Comparison of ENCODE assay signal across 24 cellular contexts in the genomic region with DNA sequence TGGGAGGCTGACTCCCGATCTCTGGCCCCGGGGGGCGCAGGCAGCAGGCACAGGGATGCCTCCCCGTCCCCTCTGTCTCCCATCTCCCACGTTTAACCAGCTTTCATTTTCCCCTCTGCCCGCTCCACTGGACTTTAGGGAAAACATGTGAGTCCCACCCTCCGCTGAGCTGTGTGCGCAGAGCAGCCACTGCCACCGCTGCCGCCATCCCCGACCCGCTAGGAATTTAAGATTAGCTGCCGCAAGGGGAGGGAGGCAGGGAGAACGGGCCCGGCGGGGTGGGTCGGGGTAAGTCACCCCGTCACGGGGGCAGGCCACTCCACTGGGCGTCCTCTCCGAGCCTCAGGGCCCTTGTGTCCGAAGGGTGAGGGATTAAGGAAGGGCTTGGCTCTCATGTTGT. TPM values are rescaled to one million over a fixed set of nuclear protein-coding genes. Genes with fewer than 3 reads are reported as not detected.
DNase-seq lines count a peak whose midpoint lies in the region; ATAC-seq, FAIRE-seq and TF ChIP-seq lines count a peak whose summit lies in the region.
"Had no signal": no experiment of that assay in that cellular context is flagged by ENCODE, and none has a peak within 500 bp of the region (broad histone marks: within the 10 kb centered on the region; RNA-seq: fewer than 3 reads in every experiment).

No MANE protein-coding gene starts in this region.

- peaks cover 0 to 5% (median 1%) of the 10 kb centered on the region in 4 experiments; a peak in 1 of 8 replicates for H3K36me3 ChIP-seq in H1 (ENCODE audit: control insufficient read depth in 2 of 4, insufficient read depth in 4 of 4, low read length in 3 of 4)
- H3K36me3 ChIP-seq in neuronal stem cell (replicated peaks in 1 of 2; ENCODE audit: control insufficient read depth in 2 of 2, insufficient read depth in 2 of 2, low read length in 2 of 2) = no peaks in the 10 kb centered on the region
- no peaks in the 10 kb centered on the region for H3K36me3 ChIP-seq in tibial nerve
- H3K36me3 ChIP-seq: BE2C, HAP-1 had no signal

- no peaks in the 10 kb centered on the region for H3K79me1 ChIP-seq in H9 (ENCODE audit: insufficient read depth, low read depth, low read length, poor library complexity, severe bottlenecking)
- no peaks in the 10 kb centered on the region; the same call in none of the 2 replicates for H3K79me1 ChIP-seq in H1 (ENCODE audit: low read depth, low read length)
- no peaks in the 10 kb centered on the region for H3K79me1 ChIP-seq in neuronal stem cell (ENCODE audit: low read depth, low read length)

- H3K27me3 ChIP-seq in H9 (ENCODE audit: insufficient read depth, low read length) (no peaks in the 10 kb centered on the region), H1 (replicated peaks in 1 of 4; ENCODE audit: control insufficient read depth in 3 of 4, extremely low read depth in 1 of 4, insufficient read depth in 3 of 4, low read length in 3 of 4) (no peaks in the 10 kb centered on the region; a peak in 1 of 7 replicates), neuronal stem cell (ENCODE audit: control insufficient read depth in 3 of 3, insufficient read depth in 3 of 3, low read depth in 1 of 3, low read length in 3 of 3) (no peaks in the 10 kb centered on the region), tibial nerve (peaks cover 0 to 7% of the 10 kb centered on the region in 2 donors)
- H3K27me3 ChIP-seq: BE2C had no signal

- H3K27ac Mint-ChIP-seq in H9 = peak overlapping the region in 2 of 3 experiments; percentile 51 to 92; a peak in 1 of 7 replicates
- peak overlapping the region; percentile 33 for H3K27ac Mint-ChIP-seq in stimulated activated memory B cell treated with anti-CD40 and anti-IgM and Interleukin-4, amounts not matched to agents 10 μg/mL and 1 μg/mL and 100 μg/mL, for 72 hours
- H3K27ac Mint-ChIP-seq: CD4-positive, CD25-positive, alpha-beta regulatory T cell; CD8-positive, alpha-beta T cell; HFFc6 had no signal

- no peak for TF ChIP-seq RAD21 in H1 (IDR thresholded peaks at IDR 0.05 in 1 of 2, conservative IDR thresholded peaks at IDR 0.05 in 1 of 2; ENCODE audit: low read depth in 2 of 2, low read length in 2 of 2)

- H2BK20ac ChIP-seq in H9 (ENCODE audit: low read depth, low read length, poor library complexity, severe bottlenecking) = no peak overlapping the region
- H2BK20ac ChIP-seq in H1 (ENCODE audit: low read length) = no peak overlapping the region

- no peaks in the 10 kb centered on the region; the same call in 1 of the 2 replicates for H3K27me3 Mint-ChIP-seq in H9 (ENCODE audit: low read depth)
- H3K27me3 Mint-ChIP-seq in stimulated activated memory B cell treated with anti-CD40 and anti-IgM and Interleukin-4, amounts not matched to agents 10 μg/mL and 1 μg/mL and 100 μg/mL, for 72 hours = peaks cover 25% of the 10 kb centered on the region

- H3K4me3 Mint-ChIP-seq in H9 = no peak overlapping the region
- no peak overlapping the region for H3K4me3 Mint-ChIP-seq in stimulated activated memory B cell treated with anti-CD40 and anti-IgM and Interleukin-4, amounts not matched to agents 10 μg/mL and 1 μg/mL and 100 μg/mL, for 72 hours
- H3K4me3 Mint-ChIP-seq: CD4-positive, CD25-positive, alpha-beta regulatory T cell; CD8-positive, alpha-beta T cell; HFFc6 had no signal

- no peak overlapping the region for H2AFZ ChIP-seq in H9 (ENCODE audit: low read length)
- no peak overlapping the region for H2AFZ ChIP-seq in H1 (ENCODE audit: low read length)
- no peak overlapping the region for H2AFZ ChIP-seq in neuronal stem cell (ENCODE audit: low read length)
- H2AFZ ChIP-seq: GM23248 had no signal

- H3K4me1 ChIP-seq in H9 (ENCODE audit: insufficient read depth, low read length) (no peaks in the 10 kb centered on the region), H1 (replicated peaks in 1 of 4; ENCODE audit: control insufficient read depth in 3 of 4, insufficient read depth in 4 of 4, low read length in 3 of 4) (no peaks in the 10 kb centered on the region), neuronal stem cell (ENCODE audit: control insufficient read depth in 2 of 2, insufficient read depth in 1 of 2, low read depth in 1 of 2, low read length in 2 of 2) (no peaks in the 10 kb centered on the region), tibial nerve (no peaks in the 10 kb centered on the region)
- H3K4me1 ChIP-seq: BE2C had no signal

- no peaks in the 10 kb centered on the region for H3K9me3 Mint-ChIP-seq in H9
- H3K9me3 Mint-ChIP-seq in stimulated activated memory B cell treated with anti-CD40 and anti-IgM and Interleukin-4, amounts not matched to agents 10 μg/mL and 1 μg/mL and 100 μg/mL, for 72 hours = no peaks in the 10 kb centered on the region
- H3K9me3 Mint-ChIP-seq: CD8-positive, alpha-beta T cell; HFFc6 had no signal

- H3K56ac ChIP-seq in H9 (ENCODE audit: insufficient read length, low read depth, low read length) (no peak overlapping the region), H1 (replicated peaks; ENCODE audit: insufficient read length, low read depth, low read length) (no peak overlapping the region)

- no peak for ATAC-seq in stimulated activated memory B cell treated with anti-CD40 and anti-IgM and Interleukin-4, amounts not matched to agents 10 μg/mL and 1 μg/mL and 100 μg/mL, for 72 hours
- ATAC-seq: CD8-positive, alpha-beta T cell; GM12878 had no signal

- no peak for DNase-seq in H9
- DNase-seq in H1 (ENCODE audit: low read depth in 1 of 2, low spot score in 2 of 2) = no peak
- no peak for DNase-seq in neuronal stem cell (ENCODE audit: low spot score)
- DNase-seq in AG20443 (ENCODE audit: low spot score) = no peak
- no peak for DNase-seq in tibial nerve (ENCODE audit: low spot score in 2 of 2)
- DNase-seq in NCI-H1694 (lab: John Stamatoyannopoulos, UW) = no peak
- no peak for DNase-seq in nucleus accumbens (lab: John Stamatoyannopoulos, UW)
- DNase-seq: AML-193; BE2C; CD4-positive, CD25-positive, alpha-beta regulatory T cell; CD8-positive, alpha-beta T cell; DMS 273 treated with DMSO at 0.1 percent for 48 hours; DMS79; EL; GDM1; GM23248; HFFc6 had no signal

- TF ChIP-seq EP300 in H1 (IDR thresholded peaks at IDR 0.05; ENCODE audit: borderline replicate concordance in 1 of 2, low read depth in 2 of 2, low read length in 2 of 2) = no peak
- TF ChIP-seq EP300 in tibial nerve (IDR thresholded peaks at IDR 0.05) = no peak

- H2BK12ac ChIP-seq in H9 (ENCODE audit: insufficient read length, low read depth, low read length) (no peak overlapping the region), H1 (ENCODE audit: low read depth, low read length) (no peak overlapping the region), neuronal stem cell (ENCODE audit: low read length) (no peak overlapping the region)

- TF ChIP-seq CTCF in H9 (conservative IDR thresholded peaks at IDR 0.05) (no peak), H1 (IDR thresholded peaks at IDR 0.05; ENCODE audit: control extremely low read depth in 1 of 3, insufficient read depth in 1 of 3, low read depth in 1 of 3, low read length in 3 of 3) (no peak), tibial nerve (IDR thresholded peaks at IDR 0.05) (no peak)

- H4K20me1 ChIP-seq in H9 (ENCODE audit: control insufficient read depth, insufficient read depth, insufficient read length) = no peaks in the 10 kb centered on the region
- no peaks in the 10 kb centered on the region for H4K20me1 ChIP-seq in H1 (replicated peaks in 1 of 2; ENCODE audit: control insufficient read depth in 1 of 2, insufficient read depth in 2 of 2, low read length in 2 of 2)

- no peaks in the 10 kb centered on the region for H3K79me2 ChIP-seq in H9 (ENCODE audit: insufficient read depth, low read length)
- no peaks in the 10 kb centered on the region for H3K79me2 ChIP-seq in H1 (ENCODE audit: control insufficient read depth in 1 of 2, insufficient read depth in 2 of 2, low read length in 2 of 2)

- POLR2A ChIA-PET in H1 (lab: Charles Lee; ENCODE audit: partially characterized antibody) = interaction anchor here (1.0 to 1.9 kb wide), 4 partner anchors 16 to 123 kb away, joined by 3 to 4 read pairs (median 3); partner anchors contain the start of gene RPL18A

- H4K8ac ChIP-seq in H9 (replicated peaks; ENCODE audit: insufficient read length, low read depth, low read length) = no peak overlapping the region
- 0 out of 2 replicates have a peak overlapping the region, but pooled peaks have one; percentile 59 for H4K8ac ChIP-seq in H1 (ENCODE audit: extremely low read depth, insufficient read depth, low read length)
- H4K8ac ChIP-seq in neuronal stem cell (ENCODE audit: low read depth, low read length) = no peak overlapping the region

- H3T11ph ChIP-seq in H9 (ENCODE audit: low read length) = no peak overlapping the region

- H3K9me3 ChIP-seq in H9 (ENCODE audit: control insufficient read depth, low read depth, low read length) = no peaks in the 10 kb centered on the region
- H3K9me3 ChIP-seq in H1 (ENCODE audit: insufficient read depth in 2 of 2, low read depth in 1 of 2, low read length in 1 of 2) = no peaks in the 10 kb centered on the region
- H3K9me3 ChIP-seq in neuronal stem cell (replicated peaks in 1 of 2; ENCODE audit: control insufficient read depth in 2 of 2, insufficient read depth in 1 of 2, low read depth in 1 of 2, low read length in 2 of 2) = no peaks in the 10 kb centered on the region
- H3K9me3 ChIP-seq in tibial nerve = no peaks in the 10 kb centered on the region
- H3K9me3 ChIP-seq: BE2C, HAP-1 had no signal

- no peak overlapping the region; the same call in 1 of the 2 replicates for H3K14ac ChIP-seq in H9 (ENCODE audit: insufficient read depth, low read length)
- no peak overlapping the region for H3K14ac ChIP-seq in H1 (ENCODE audit: insufficient read length)
- H3K14ac ChIP-seq in neuronal stem cell (ENCODE audit: low read length) = peak overlapping the region; percentile 82

- no peak overlapping the region for H2BK15ac ChIP-seq in H9 (ENCODE audit: low read depth, low read length)
- H2BK15ac ChIP-seq in H1 (ENCODE audit: low read length) = no peak overlapping the region
- H2BK15ac ChIP-seq in neuronal stem cell (ENCODE audit: low read length) = no peak overlapping the region

- CTCF ChIA-PET in H1 (lab: Charles Lee; ENCODE audit: partially characterized antibody) = interaction anchor here (0.7 to 2.2 kb wide), 5 partner anchors 14 to 44 kb away, joined by 3 to 9 read pairs (median 3); no protein-coding TSS in a partner anchor

- no peak overlapping the region for H4K5ac ChIP-seq in H9 (ENCODE audit: insufficient read length, low read depth, low read length)
- no peak overlapping the region for H4K5ac ChIP-seq in H1 (ENCODE audit: insufficient read length, low read depth, low read length)

- no peak overlapping the region for H3K4me3 ChIP-seq in H1 (ENCODE audit: extremely low read depth in 1 of 4, insufficient read depth in 2 of 4, low read depth in 3 of 4, low read length in 4 of 4)
- no peak overlapping the region for H3K4me3 ChIP-seq in neuronal stem cell (ENCODE audit: low read length in 2 of 2)
- no peak overlapping the region for H3K4me3 ChIP-seq in tibial nerve
- H3K4me3 ChIP-seq: GM12878, GM23248, HAP-1 had no signal

- H3K4me1 Mint-ChIP-seq in H9 = peaks cover 3 to 13% of the 10 kb centered on the region in 2 experiments
- H3K4me1 Mint-ChIP-seq in stimulated activated memory B cell treated with anti-CD40 and anti-IgM and Interleukin-4, amounts not matched to agents 10 μg/mL and 1 μg/mL and 100 μg/mL, for 72 hours = peaks cover 17% of the 10 kb centered on the region

- H2AK5ac ChIP-seq in H9 (ENCODE audit: insufficient read length, low read length) (no peak overlapping the region), H1 (ENCODE audit: low read depth, low read length) (no peak overlapping the region), neuronal stem cell (ENCODE audit: low read depth, low read length) (no peak overlapping the region)

- no peak overlapping the region for H2BK5ac ChIP-seq in H9 (ENCODE audit: insufficient read length, low read length)
- H2BK5ac ChIP-seq in H1 (ENCODE audit: low read depth, low read length) = no peak overlapping the region
- no peak overlapping the region for H2BK5ac ChIP-seq in neuronal stem cell (ENCODE audit: low read length)

- H3K4ac ChIP-seq in H9 (ENCODE audit: low read depth, low read length) = no peak overlapping the region
- H3K4ac ChIP-seq in H1 (replicated peaks; ENCODE audit: insufficient read length, low read depth, low read length) = no peak overlapping the region
- no peak overlapping the region for H3K4ac ChIP-seq in neuronal stem cell (ENCODE audit: low read length)

- no peak for TF ChIP-seq POLR2A in H1 (IDR thresholded peaks at IDR 0.05; ENCODE audit: control extremely low read depth in 1 of 2, low read depth in 2 of 2, low read length in 2 of 2)
- no peak for TF ChIP-seq POLR2A in tibial nerve (IDR thresholded peaks at IDR 0.05)

- H3K23me2 ChIP-seq in H9 (ENCODE audit: insufficient read length, low read depth, low read length, poor library complexity, severe bottlenecking) (no peaks in the 10 kb centered on the region), H1 (ENCODE audit: low read depth, low read length) (no peaks in the 10 kb centered on the region)

- no peak overlapping the region for H3K9ac ChIP-seq in H9 (ENCODE audit: extremely low read depth, insufficient read length, low read length)
- no peak overlapping the region for H3K9ac ChIP-seq in H1 (replicated peaks in 1 of 4; ENCODE audit: extremely low read depth in 1 of 4, low read depth in 3 of 4, low read length in 3 of 4)
- H3K9ac ChIP-seq in neuronal stem cell (ENCODE audit: low read depth, low read length, poor library complexity) = no peak overlapping the region
- H3K9ac ChIP-seq: GM23248 had no signal

- H2BK120ac ChIP-seq in H9 (ENCODE audit: low read depth, low read length, poor library complexity, severe bottlenecking) = no peak overlapping the region
- H2BK120ac ChIP-seq in H1 (replicated peaks; ENCODE audit: low read depth, low read length) = no peak overlapping the region
- no peak overlapping the region for H2BK120ac ChIP-seq in neuronal stem cell (ENCODE audit: low read depth, low read length)

- H3K23ac ChIP-seq in H9 (ENCODE audit: insufficient read length, low read depth, low read length) (no peak overlapping the region), H1 (ENCODE audit: insufficient read length) (no peak overlapping the region), neuronal stem cell (ENCODE audit: low read depth, low read length, poor library complexity) (no peak overlapping the region)

- H3K4me2 ChIP-seq in H9 (ENCODE audit: insufficient read depth, insufficient read length, low read length) (no peak overlapping the region), H1 (ENCODE audit: insufficient read depth in 1 of 2, low read depth in 2 of 2, low read length in 2 of 2) (no peak overlapping the region), neuronal stem cell (ENCODE audit: insufficient read depth, low read length, poor library complexity, severe bottlenecking) (no peak overlapping the region)

- no peak for FAIRE-seq in H1 (lab: Jason Lieb, UNC)
- FAIRE-seq: D721Med, GM12878, GM19239 had no signal

- H4K91ac ChIP-seq in H9 (ENCODE audit: insufficient read length, low read depth, low read length) (no peak overlapping the region), H1 (replicated peaks; ENCODE audit: insufficient read length, low read length) (no peak overlapping the region), neuronal stem cell (ENCODE audit: low read depth, low read length, poor library complexity) (no peak overlapping the region)

- H3K27ac ChIP-seq in H9 (ENCODE audit: insufficient read length, low read depth, low read length) (no peak overlapping the region), H1 (ENCODE audit: low read depth, low read length) (no peak overlapping the region), neuronal stem cell (replicated peaks; ENCODE audit: low read length) (no peak overlapping the region), tibial nerve (no peak overlapping the region)
- H3K27ac ChIP-seq: C4-2B, GM23248 had no signal

- H3K36me3 Mint-ChIP-seq in H9 (ENCODE audit: insufficient read depth in 1 of 3, low read depth in 3 of 3) = peaks cover 0 to 29% (median 12%) of the 10 kb centered on the region in 3 experiments; a peak in 4 of 7 replicates
- no peaks in the 10 kb centered on the region for H3K36me3 Mint-ChIP-seq in stimulated activated memory B cell treated with anti-CD40 and anti-IgM and Interleukin-4, amounts not matched to agents 10 μg/mL and 1 μg/mL and 100 μg/mL, for 72 hours
- H3K36me3 Mint-ChIP-seq: CD4-positive, CD25-positive, alpha-beta regulatory T cell; CD8-positive, alpha-beta T cell had no signal

- no peak overlapping the region for H3K18ac ChIP-seq in H9 (ENCODE audit: insufficient read length, low read depth, low read length)
- H3K18ac ChIP-seq in H1 (ENCODE audit: extremely low read depth, low read length) = no peak overlapping the region
- H3K18ac ChIP-seq in neuronal stem cell (ENCODE audit: low read length) = peak overlapping the region; percentile 57

- no CpG with 5 or more reads among the region's 22 CpGs for WGBS in H9 (ENCODE audit: extremely low coverage, insufficient read length, low lambda C conversion rate)
- WGBS in H1 (ENCODE audit: extremely low coverage in 1 of 2, insufficient coverage in 1 of 2, insufficient read length in 1 of 2, insufficient replicate concordance in 2 of 2, low coverage in 1 of 2, low lambda C conversion rate in 2 of 2, missing lambda C conversion rate in 1 of 2), 2 experiments = 92% methylated on average over 18 of the region's 22 CpGs; no CpG with 5 or more reads in 1 of the 2 experiments
- WGBS in neuronal stem cell (ENCODE audit: extremely low coverage in 2 of 2, insufficient read length in 2 of 2, insufficient replicate concordance in 1 of 2), 2 donors = no CpG with 5 or more reads among the region's 22 CpGs
- 70 to 75% methylated on average over 15 to 22 of the region's 22 CpGs for WGBS in tibial nerve, 2 donors

RNA-seq across cellular contexts. Expression of gene KCNN1, which starts 15.5 kb away (rescaled TPM):
- total RNA-seq in H9 (2021) (8.4 and 9.2 TPM in 2 replicates), tibial nerve (under 1 TPM in 1 of 4 donors, not detected in 3; under 0.01 TPM)
- 9.3 and 11.0 TPM in 2 replicates for total RNA-seq in H1 (2021; fragmentation: NEBNext Ultra II Directional; extraction: Animal tissue kit (Norgen Biotek cat#: 25700))
- 12.5 and 19.3 TPM in 2 replicates for polyA plus RNA-seq in H1 (2011; rRNA removed)
- polyA plus RNA-seq in H1 (2011; cell fraction: cytosol; rRNA removed) = 13.7 TPM
- polyA plus RNA-seq in H1 (2011; cell fraction: nucleus; rRNA removed) = 21.8 TPM
- 4.1 to 10.5 TPM (median 8.4 TPM) in 4 replicates for polyA plus RNA-seq in H1 (2012, experiment 1 of 2)
- polyA plus RNA-seq in H1 (2012, experiment 2 of 2) = 5.8 TPM
- polyA plus RNA-seq in H1 (2013, experiment 1 of 2) = 6.0 TPM
- 5.9 TPM for polyA plus RNA-seq in H1 (2013, experiment 2 of 2)
- polyA minus RNA-seq in H1 (2011; rRNA and poly(A)+ RNA removed) = 6.7 and 7.7 TPM in 2 replicates
- 15.0 TPM for polyA minus RNA-seq in H1 (2011; cell fraction: cytosol; rRNA and poly(A)+ RNA removed)
- polyA minus RNA-seq in H1 (2011; cell fraction: nucleus; rRNA and poly(A)+ RNA removed) = 14.4 TPM
- 8.4 TPM for polyA plus RNA-seq in neuronal stem cell (2013, experiment 1 of 2)
- 7.4 TPM for polyA plus RNA-seq in neuronal stem cell (2013, experiment 2 of 2)
- total RNA-seq: A172; CD4-positive, CD25-positive, alpha-beta regulatory T cell; CD8-positive, alpha-beta T cell; GM23248; HFFc6 had no signal
- polyA plus RNA-seq: CD4-positive, CD25-positive, alpha-beta regulatory T cell; GM23248 had no signal

RNA-seq across cellular contexts. Expression of gene ARRDC2, which starts 25.5 kb away (rescaled TPM):
- total RNA-seq in H9 (2021) = 9.5 and 10.5 TPM in 2 replicates
- 6.2 and 6.9 TPM in 2 replicates for total RNA-seq in H1 (2021; fragmentation: NEBNext Ultra II Directional; extraction: Animal tissue kit (Norgen Biotek cat#: 25700))
- polyA plus RNA-seq in H1 (2011; rRNA removed) = 5.4 and 5.8 TPM in 2 replicates
- 6.6 TPM for polyA plus RNA-seq in H1 (2011; cell fraction: cytosol; rRNA removed)
- polyA plus RNA-seq in H1 (2011; cell fraction: nucleus; rRNA removed) = 9.2 TPM
- 5.2 to 7.8 TPM (median 5.9 TPM) in 4 replicates for polyA plus RNA-seq in H1 (2012, experiment 1 of 2)
- polyA plus RNA-seq in H1 (2012, experiment 2 of 2) = 4.6 TPM
- 3.4 TPM for polyA plus RNA-seq in H1 (2013, experiment 1 of 2)
- polyA plus RNA-seq in H1 (2013, experiment 2 of 2) = 3.6 TPM
- 2.7 and 6.1 TPM in 2 replicates for polyA minus RNA-seq in H1 (2011; rRNA and poly(A)+ RNA removed)
- polyA minus RNA-seq in H1 (2011; cell fraction: cytosol; rRNA and poly(A)+ RNA removed) = 7.0 TPM
- polyA minus RNA-seq in H1 (2011; cell fraction: nucleus; rRNA and poly(A)+ RNA removed) = 10.7 TPM
- 0.81 TPM for polyA plus RNA-seq in neuronal stem cell (2013, experiment 1 of 2)
- 0.75 TPM for polyA plus RNA-seq in neuronal stem cell (2013, experiment 2 of 2)
- total RNA-seq in tibial nerve = 100 to 1,000 TPM; 127 to 180 (median 177) TPM

RNA-seq across cellular contexts. Expression of gene CCDC124, which starts 49.6 kb away (rescaled TPM):
- total RNA-seq in H9 (2021) (117 and 119 TPM in 2 replicates), tibial nerve (10 to 100 TPM; 29.3 to 69.0 (median 33.9) TPM)
- total RNA-seq in H1 (2021; fragmentation: NEBNext Ultra II Directional; extraction: Animal tissue kit (Norgen Biotek cat#: 25700)) = 101 and 103 TPM in 2 replicates
- 95.2 and 135 TPM in 2 replicates for polyA plus RNA-seq in H1 (2011; rRNA removed)
- polyA plus RNA-seq in H1 (2011; cell fraction: cytosol; rRNA removed) = 144 TPM
- polyA plus RNA-seq in H1 (2011; cell fraction: nucleus; rRNA removed) = 88.6 TPM
- 87.6 to 144 TPM (median 124 TPM) in 4 replicates for polyA plus RNA-seq in H1 (2012, experiment 1 of 2)
- 94.8 TPM for polyA plus RNA-seq in H1 (2012, experiment 2 of 2)
- 71.0 TPM for polyA plus RNA-seq in H1 (2013, experiment 1 of 2)
- 71.2 TPM for polyA plus RNA-seq in H1 (2013, experiment 2 of 2)
- polyA minus RNA-seq in H1 (2011; rRNA and poly(A)+ RNA removed) = 5.9 and 7.2 TPM in 2 replicates
- polyA minus RNA-seq in H1 (2011; cell fraction: cytosol; rRNA and poly(A)+ RNA removed) = 27.8 TPM
- 20.0 TPM for polyA minus RNA-seq in H1 (2011; cell fraction: nucleus; rRNA and poly(A)+ RNA removed)
- 88.1 TPM for polyA plus RNA-seq in neuronal stem cell (2013, experiment 1 of 2)
- 85.6 TPM for polyA plus RNA-seq in neuronal stem cell (2013, experiment 2 of 2)

Comparison
In these comparisons a context has a peak if more than half of its experiments do, and no peak if none do; other contexts are left out.
1. RNA of gene ARRDC2, which starts 25.5 kb away (total RNA-seq): 127 to 180 TPM in tibial nerve; 9.5 to 10.5 TPM in H9 and 6.2 to 6.9 TPM in H1; every median in the first group is over 10 times any median in the second.